ENCODE assay signal across 8 cellular contexts in genomic region chr19:44954649-44955499, GRCh38. TPM values are rescaled to one million over a fixed set of nuclear protein-coding genes. Genes with fewer than 3 reads are reported as not detected.
A peak's percentile ranks its signal among the peaks of the same experiment; 100 is the strongest.
DNase-seq lines count a peak whose midpoint lies in the region; ATAC-seq and TF ChIP-seq lines count a peak whose summit lies in the region.

Gene CLPTM1 (plus strand): TSS chr19:44955380. CDS start chr19:44955396, 16 bp downstream.

- TF ChIP-seq POLR2A in ovary (IDR thresholded peaks at IDR 0.05), result peak; percentile 77

- H3K4me3 ChIP-seq in GM12875 (ENCODE audit: low read depth, low read length) (peak within 1 kb of the TSS; percentile 88), ovary (peak within 1 kb of the TSS; percentile 65), thymus (ENCODE audit: low read length) (peak within 1 kb of the TSS; percentile 96)

- 0% methylated on average over 55 to 65 of the region's 65 CpGs for WGBS in ovary, 3 donors
- under 1% methylated on average over 65 of the region's 65 CpGs for WGBS in thymus

- H3K27me3 ChIP-seq in ovary (no peaks in the 10 kb centered on the region), thymus (ENCODE audit: control insufficient read depth, insufficient read depth) (no peaks in the 10 kb centered on the region)

- peaks cover 13% of the 10 kb centered on the region for H3K4me1 ChIP-seq in ovary (ENCODE audit: insufficient read depth)
- H3K4me1 ChIP-seq in thymus (ENCODE audit: control insufficient read depth, insufficient read depth, low read length), result peaks cover 10% of the 10 kb centered on the region

- ATAC-seq in HG02798 (IDR thresholded peaks at IDR 0.05; ENCODE audit: poor library complexity, unreplicated experiment), result peak; percentile 89
- peak; percentile 97 for ATAC-seq in Right ventricle myocardium inferior

- intact Hi-C loops in Right ventricle myocardium inferior (cut with DNase I) (loop anchor here (2.0 kb wide), 1 partner anchor 64 kb away; the partner anchor contains the start of gene TOMM40), ovary (cut with DNase I) (loop anchor here in 2 of 4 donors (5.0 kb wide), 1 partner anchor 53 kb away; no protein-coding TSS in a partner anchor)

- no peak for TF ChIP-seq CTCF in GM12875 (IDR thresholded peaks at IDR 0.05; ENCODE audit: borderline replicate concordance, insufficient read depth, low read depth, low read length)
- TF ChIP-seq CTCF in ovary (IDR thresholded peaks at IDR 0.05), result peak in 2 of 3 donors; percentile 47 to 57

- DNase-seq in NCI-H1417 treated with DMSO at 0.1 percent for 48 hours (lab: John Stamatoyannopoulos, UW) (peak; percentile 69), SW 1271 (lab: John Stamatoyannopoulos, UW) (peak; percentile 71 to 94), Right ventricle myocardium inferior (ENCODE audit: missing footprints) (peak; percentile 98), ovary (peak; percentile 96 to 98 (median 97))
- peak; percentile 93 for DNase-seq in activated naive CD8-positive, alpha-beta T cell treated with anti-CD3 and anti-CD28 coated beads, Interleukin-2, amount 50 U/mL, for 16 hours (ENCODE audit: low read depth, low spot score)

- no peak for TF ChIP-seq EP300 in ovary (IDR thresholded peaks at IDR 0.05)

- H3K36me3 ChIP-seq in ovary (no peaks in the 10 kb centered on the region), thymus (ENCODE audit: control insufficient read depth, insufficient read depth) (no peaks in the 10 kb centered on the region)

- no peaks in the 10 kb centered on the region for H3K9me3 ChIP-seq in ovary
- H3K9me3 ChIP-seq in thymus (ENCODE audit: control insufficient read depth), result no peaks in the 10 kb centered on the region

- H3K27ac ChIP-seq in ovary (peak within 1 kb of the TSS; percentile 81 to 85), thymus (ENCODE audit: low read depth) (peak within 1 kb of the TSS; percentile 88)

RNA-seq across cellular contexts. Expression of gene CLPTM1, which starts in this region (rescaled TPM):
- total RNA-seq in Right ventricle myocardium inferior (90.1 TPM), ovary (100 to 1,000 TPM in 1 of 7 donors, 10 to 100 TPM in 6; 36.4 to 103 (median 82.0) TPM)
- polyA plus RNA-seq in ovary (10 to 100 TPM; 68.8 to 71.6 TPM), thymus (36.8 TPM)

Comparison
In these comparisons a context has a peak if more than half of its experiments do, and no peak if none do; other contexts are left out.
1. Peak in every context shown above with its lines: DNase-seq, ATAC-seq, H3K4me3 ChIP-seq and H3K27ac ChIP-seq.